8 cellular contexts compared by ENCODE assay signal in genomic region chr10:59808896-59809643, GRCh38. TPM values are rescaled to one million over a fixed set of nuclear protein-coding genes. Genes with fewer than 3 reads are reported as not detected.
DNase-seq lines count a peak whose midpoint lies in the region; ATAC-seq and TF ChIP-seq lines count a peak whose summit lies in the region.

No MANE protein-coding gene starts in this region.

- peaks cover 4% of the 10 kb centered on the region; the same call in 1 of the 2 replicates for H3K4me1 ChIP-seq in HUES64 (ENCODE audit: insufficient read depth, low read length)
- peaks cover 25% of the 10 kb centered on the region for H3K4me1 ChIP-seq in left ventricle myocardium inferior

- peaks cover 93% of the 10 kb centered on the region for H3K36me3 ChIP-seq in HUES64 (ENCODE audit: insufficient read depth, low read length)
- peaks cover 81% of the 10 kb centered on the region for H3K36me3 ChIP-seq in left ventricle myocardium inferior
- peaks cover 15% of the 10 kb centered on the region for H3K36me3 ChIP-seq in H7 (replicated peaks; ENCODE audit: control insufficient read depth, insufficient read depth, low read length)

- peak overlapping the region; percentile 13; the same call in 1 of the 2 replicates for H3K27ac ChIP-seq in HUES64 (ENCODE audit: low read depth, low read length)
- peak overlapping the region; percentile 73 for H3K27ac ChIP-seq in left ventricle myocardium inferior (replicated peaks)

- ATAC-seq in GM21529 (IDR thresholded peaks at IDR 0.05; ENCODE audit: unreplicated experiment) = peak; percentile 97
- ATAC-seq in sciatic nerve = peak; percentile 70

- peak; percentile 87 for DNase-seq in G401 (ENCODE audit: low spot score)
- peak; percentile 54 for DNase-seq in RPMI8226
- peak; percentile 72 for DNase-seq in activated naive CD4-positive, alpha-beta T cell treated with Interleukin-2 at 50 U/mL for 16 hours
- peak; percentile 72 for DNase-seq in left ventricle myocardium inferior
- DNase-seq in sciatic nerve (ENCODE audit: low spot score) = peak; percentile 80
- no peak for DNase-seq in H7

- H3K27me3 ChIP-seq in HUES64 (ENCODE audit: insufficient read depth, low read length) (no peaks in the 10 kb centered on the region), left ventricle myocardium inferior (ENCODE audit: low read depth) (no peaks in the 10 kb centered on the region), H7 (ENCODE audit: control insufficient read depth, insufficient read depth, low read length) (no peaks in the 10 kb centered on the region)

- intact Hi-C loops in left ventricle myocardium inferior (cut with micrococcal nuclease) = loop anchor here (5.0 kb wide), 1 partner anchor 182 kb away; no protein-coding TSS in a partner anchor
- intact Hi-C loops in sciatic nerve (cut with DNase I) = loop anchor here (10.0 kb wide), 1 partner anchor 184 kb away; no protein-coding TSS in a partner anchor

- in situ Hi-C loops in G401 (cut with HindIII; ENCODE audit: low sequenced_read_pairs) = no loop called here

- 72% methylated on average over 5 of the region's 5 CpGs for WGBS in HUES64

- H3K9me3 ChIP-seq in HUES64 (ENCODE audit: insufficient read depth, low read depth, low read length) = no peaks in the 10 kb centered on the region
- H3K9me3 ChIP-seq in left ventricle myocardium inferior (replicated peaks) = no peaks in the 10 kb centered on the region

- H3K4me3 ChIP-seq in HUES64 (ENCODE audit: low read length) = no peak overlapping the region
- no peak overlapping the region for H3K4me3 ChIP-seq in left ventricle myocardium inferior
- H3K4me3 ChIP-seq in H7 (ENCODE audit: insufficient read depth, low read depth, low read length) = no peak overlapping the region

- no peak overlapping the region for H3K9ac ChIP-seq in HUES64 (ENCODE audit: low read depth, low read length)

- peak; percentile 72 for TF ChIP-seq CTCF in left ventricle myocardium inferior (IDR thresholded peaks at IDR 0.05; ENCODE audit: borderline replicate concordance)

RNA-seq across cellular contexts. Expression of gene MRLN, which starts 55.8 kb away (rescaled TPM):
- total RNA-seq in G401 (2014; rRNA removed; shearing (Covaris generic)) = not detected in 2 replicates
- not detected for polyA plus RNA-seq in HUES64 (2013, experiment 1 of 2)
- not detected for polyA plus RNA-seq in HUES64 (2013, experiment 2 of 2)
- total RNA-seq in left ventricle myocardium inferior (not detected), sciatic nerve (not detected)
- total RNA-seq in H7 (2014; rRNA removed; shearing (Covaris generic)) = not detected in 2 replicates
